Comparison of ENCODE assay signal across 9 cellular contexts in genomic region chr1:118987431-118988185, GRCh38. TPM values are rescaled to one million over a fixed set of nuclear protein-coding genes. Genes with fewer than 3 reads are reported as not detected.
DNase-seq lines count a peak whose midpoint lies in the region; ATAC-seq and TF ChIP-seq lines count a peak whose summit lies in the region.
"Had no signal": no experiment of that assay in that cellular context is flagged by ENCODE, and none has a peak within 500 bp of the region (broad histone marks: within the 10 kb centered on the region; RNA-seq: fewer than 3 reads in every experiment).

No MANE protein-coding gene starts in this region.

- H3K27ac Mint-ChIP-seq in activated CD8-positive, alpha-beta T cell treated with anti-CD3 and anti-CD28 coated beads, Interleukin-2, amount 10 ng/mL, durations not matched to agents 7 days and 5 days: peak overlapping the region; percentile 69
- no peak overlapping the region for H3K27ac Mint-ChIP-seq in activated CD8-positive, alpha-beta T cell treated with anti-CD3 and anti-CD28 coated beads for 36 hours
- H3K27ac Mint-ChIP-seq in activated CD4-positive, alpha-beta memory T cell treated with anti-CD3 and anti-CD28 coated beads for 36 hours: no peak overlapping the region

- peaks cover 100% of the 10 kb centered on the region for H3K27me3 ChIP-seq in iPS-20b (ENCODE audit: insufficient read depth, low read length)
- H3K27me3 ChIP-seq in thoracic aorta (replicated peaks; ENCODE audit: insufficient read depth): peaks cover 32% of the 10 kb centered on the region

- H3K9me3 ChIP-seq in iPS-20b (ENCODE audit: insufficient read depth, low read depth, low read length): no peaks in the 10 kb centered on the region; the same call in 1 of the 2 replicates
- no peaks in the 10 kb centered on the region for H3K9me3 ChIP-seq in thoracic aorta

- H3K9me3 Mint-ChIP-seq in activated CD8-positive, alpha-beta T cell treated with anti-CD3 and anti-CD28 coated beads, Interleukin-2, amount 10 ng/mL, durations not matched to agents 7 days and 5 days (ENCODE audit: insufficient read depth): peaks cover 18% of the 10 kb centered on the region
- H3K9me3 Mint-ChIP-seq in activated CD8-positive, alpha-beta T cell treated with anti-CD3 and anti-CD28 coated beads for 36 hours: peaks cover 14% of the 10 kb centered on the region
- H3K9me3 Mint-ChIP-seq in activated CD4-positive, alpha-beta memory T cell treated with anti-CD3 and anti-CD28 coated beads for 36 hours: peaks cover 3% of the 10 kb centered on the region

- peak overlapping the region; percentile 64; the same call in 1 of the 2 replicates for H3K9ac ChIP-seq in iPS-20b (ENCODE audit: low read depth, low read length)

- H3K36me3 ChIP-seq in iPS-20b (ENCODE audit: insufficient read depth, low read depth, low read length): no peaks in the 10 kb centered on the region
- no peaks in the 10 kb centered on the region for H3K36me3 ChIP-seq in thoracic aorta

- peaks cover 30% of the 10 kb centered on the region for H3K4me1 ChIP-seq in iPS-20b (ENCODE audit: insufficient read depth, low read length)
- peaks cover 15 to 34% of the 10 kb centered on the region in 2 donors for H3K4me1 ChIP-seq in thoracic aorta (ENCODE audit: control insufficient read depth in 1 of 2, low read depth in 2 of 2)

- H3K4me3 ChIP-seq in iPS-20b (ENCODE audit: low read length) (peak overlapping the region; percentile 59), thoracic aorta (peak overlapping the region; percentile 72)

- DNase-seq in activated CD8-positive, alpha-beta T cell treated with anti-CD3 and anti-CD28 coated beads, Interleukin-2, amount 10 ng/mL, durations not matched to agents 7 days and 5 days: no peak
- no peak for DNase-seq in activated CD8-positive, alpha-beta T cell treated with anti-CD3 and anti-CD28 coated beads for 36 hours
- DNase-seq in activated CD4-positive, alpha-beta memory T cell treated with anti-CD3 and anti-CD28 coated beads for 36 hours: no peak
- DNase-seq in thoracic aorta (ENCODE audit: low spot score): no peak
- DNase-seq in GM19240 (ENCODE audit: insufficient read length, low spot score): no peak
- DNase-seq in SHP77 treated with DMSO at 0.1 percent for 48 hours (lab: John Stamatoyannopoulos, UW): no peak

- TF ChIP-seq CTCF in activated CD8-positive, alpha-beta T cell treated with anti-CD3 and anti-CD28 coated beads for 36 hours (IDR thresholded peaks at IDR 0.05): no peak
- TF ChIP-seq CTCF in thoracic aorta (IDR thresholded peaks at IDR 0.05): no peak

- peaks cover 21% of the 10 kb centered on the region for H3K4me1 Mint-ChIP-seq in activated CD8-positive, alpha-beta T cell treated with anti-CD3 and anti-CD28 coated beads, Interleukin-2, amount 10 ng/mL, durations not matched to agents 7 days and 5 days (ENCODE audit: low read depth)
- peaks cover 24% of the 10 kb centered on the region for H3K4me1 Mint-ChIP-seq in activated CD8-positive, alpha-beta T cell treated with anti-CD3 and anti-CD28 coated beads for 36 hours (ENCODE audit: low read depth)
- H3K4me1 Mint-ChIP-seq in activated CD4-positive, alpha-beta memory T cell treated with anti-CD3 and anti-CD28 coated beads for 36 hours (ENCODE audit: low read depth): peaks cover 23% of the 10 kb centered on the region

- peak overlapping the region; percentile 5 for H3K4me3 Mint-ChIP-seq in activated CD8-positive, alpha-beta T cell treated with anti-CD3 and anti-CD28 coated beads, Interleukin-2, amount 10 ng/mL, durations not matched to agents 7 days and 5 days
- H3K4me3 Mint-ChIP-seq in activated CD8-positive, alpha-beta T cell treated with anti-CD3 and anti-CD28 coated beads for 36 hours: no peak overlapping the region
- peak overlapping the region; percentile 41 for H3K4me3 Mint-ChIP-seq in activated CD4-positive, alpha-beta memory T cell treated with anti-CD3 and anti-CD28 coated beads for 36 hours

- H3K36me3 Mint-ChIP-seq in activated CD8-positive, alpha-beta T cell treated with anti-CD3 and anti-CD28 coated beads, Interleukin-2, amount 10 ng/mL, durations not matched to agents 7 days and 5 days (ENCODE audit: low read depth): peaks cover 38% of the 10 kb centered on the region
- peaks cover 20% of the 10 kb centered on the region for H3K36me3 Mint-ChIP-seq in activated CD8-positive, alpha-beta T cell treated with anti-CD3 and anti-CD28 coated beads for 36 hours (ENCODE audit: low read depth)
- H3K36me3 Mint-ChIP-seq in activated CD4-positive, alpha-beta memory T cell treated with anti-CD3 and anti-CD28 coated beads for 36 hours: peaks cover 36% of the 10 kb centered on the region

- POLR2A ChIA-PET in activated CD8-positive, alpha-beta T cell treated with anti-CD3 and anti-CD28 coated beads, Interleukin-2, amount 10 ng/mL, durations not matched to agents 7 days and 5 days (lab: Charles Lee): interaction anchor here (0.6 kb wide), 1 partner anchor 1003 kb away, joined by 3 read pairs; no protein-coding TSS in a partner anchor
- POLR2A ChIA-PET in activated CD8-positive, alpha-beta T cell treated with anti-CD3 and anti-CD28 coated beads for 36 hours (lab: Charles Lee): no interaction called here
- POLR2A ChIA-PET in activated CD4-positive, alpha-beta memory T cell treated with anti-CD3 and anti-CD28 coated beads for 36 hours (lab: Charles Lee): no interaction called here

- CTCF ChIA-PET in activated CD8-positive, alpha-beta T cell treated with anti-CD3 and anti-CD28 coated beads, Interleukin-2, amount 10 ng/mL, durations not matched to agents 7 days and 5 days (lab: Charles Lee): no interaction called here
- CTCF ChIA-PET in activated CD8-positive, alpha-beta T cell treated with anti-CD3 and anti-CD28 coated beads for 36 hours (lab: Charles Lee): interaction anchor here (2.7 kb wide), 1 partner anchor 21 kb away, joined by 9 read pairs; no protein-coding TSS in a partner anchor
- CTCF ChIA-PET in activated CD4-positive, alpha-beta memory T cell treated with anti-CD3 and anti-CD28 coated beads for 36 hours (lab: Charles Lee): no interaction called here

- peaks cover 91% of the 10 kb centered on the region for H3K27me3 Mint-ChIP-seq in activated CD8-positive, alpha-beta T cell treated with anti-CD3 and anti-CD28 coated beads, Interleukin-2, amount 10 ng/mL, durations not matched to agents 7 days and 5 days (ENCODE audit: low read depth)
- peaks cover 90% of the 10 kb centered on the region for H3K27me3 Mint-ChIP-seq in activated CD8-positive, alpha-beta T cell treated with anti-CD3 and anti-CD28 coated beads for 36 hours
- H3K27me3 Mint-ChIP-seq in activated CD4-positive, alpha-beta memory T cell treated with anti-CD3 and anti-CD28 coated beads for 36 hours: peaks cover 88% of the 10 kb centered on the region

- intact Hi-C loops in activated CD8-positive, alpha-beta T cell treated with anti-CD3 and anti-CD28 coated beads for 36 hours (cut with micrococcal nuclease): no loop called here
- intact Hi-C loops in activated CD4-positive, alpha-beta memory T cell treated with anti-CD3 and anti-CD28 coated beads for 36 hours (cut with micrococcal nuclease): no loop called here

- H3K27ac ChIP-seq in iPS-20b (ENCODE audit: low read length): no peak overlapping the region
- no peak overlapping the region for H3K27ac ChIP-seq in thoracic aorta
- H3K27ac ChIP-seq: VCaP had no signal

- ATAC-seq in activated CD8-positive, alpha-beta T cell treated with anti-CD3 and anti-CD28 coated beads, Interleukin-2, amount 10 ng/mL, durations not matched to agents 7 days and 5 days: no peak
- ATAC-seq in activated CD8-positive, alpha-beta T cell treated with anti-CD3 and anti-CD28 coated beads for 36 hours: no peak
- no peak for ATAC-seq in thoracic aorta (ENCODE audit: insufficient number of reproducible peaks, low FRiP score, low read depth)
- no peak for ATAC-seq in HG02571 (IDR thresholded peaks at IDR 0.05; ENCODE audit: unreplicated experiment)

RNA-seq across cellular contexts. Expression of gene TBX15, which starts 0.5 kb away (rescaled TPM):
- total RNA-seq in activated CD8-positive, alpha-beta T cell treated with anti-CD3 and anti-CD28 coated beads, Interleukin-2, amount 10 ng/mL, durations not matched to agents 7 days and 5 days: not detected
- total RNA-seq in activated CD8-positive, alpha-beta T cell treated with anti-CD3 and anti-CD28 coated beads for 36 hours: not detected
- total RNA-seq in activated CD4-positive, alpha-beta memory T cell treated with anti-CD3 and anti-CD28 coated beads for 36 hours: not detected
- 1 to 10 TPM; 1.5 to 6.8 TPM for total RNA-seq in thoracic aorta
